In genomic region chr5:151592855-151593408, GRCh38 we compare ENCODE assay signal across 11 cellular contexts. TPM values are rescaled to one million over a fixed set of nuclear protein-coding genes. Genes with fewer than 3 reads are reported as not detected.
DNase-seq lines count a peak whose midpoint lies in the region; ATAC-seq, FAIRE-seq and TF ChIP-seq lines count a peak whose summit lies in the region.
"Had no signal": no experiment of that assay in that cellular context is flagged by ENCODE, and none has a peak within 500 bp of the region (broad histone marks: within the 10 kb centered on the region; RNA-seq: fewer than 3 reads in every experiment).

No MANE protein-coding gene starts in this region.

- no peak overlapping the region for H4K8ac ChIP-seq in neuronal stem cell (ENCODE audit: low read depth, low read length)

- no peak for TF ChIP-seq RAD21 in Ishikawa (IDR thresholded peaks at IDR 0.05; ENCODE audit: low read depth)

- no peak overlapping the region for H2AK5ac ChIP-seq in neuronal stem cell (ENCODE audit: low read depth, low read length)

- H3K9ac ChIP-seq in neuronal stem cell (ENCODE audit: low read depth, low read length, poor library complexity) = no peak overlapping the region

- peaks cover 30% of the 10 kb centered on the region for H3K27me3 Mint-ChIP-seq in progenitor cell of endocrine pancreas

- ATAC-seq in GM21529 (IDR thresholded peaks at IDR 0.05; ENCODE audit: unreplicated experiment) = peak; percentile 72
- ATAC-seq: K562 had no signal

- no peak overlapping the region for H3K27ac Mint-ChIP-seq in progenitor cell of endocrine pancreas

- H3K4me1 ChIP-seq in neuronal stem cell (ENCODE audit: control insufficient read depth in 2 of 2, insufficient read depth in 1 of 2, low read depth in 1 of 2, low read length in 2 of 2) = peaks cover 2 to 21% of the 10 kb centered on the region in 2 donors
- H3K4me1 ChIP-seq in effector memory CD4-positive, alpha-beta T cell (ENCODE audit: control insufficient read depth, insufficient read depth, low read length, poor library complexity, severe bottlenecking) = no peaks in the 10 kb centered on the region

- peaks cover 19% of the 10 kb centered on the region for H3K4me1 Mint-ChIP-seq in progenitor cell of endocrine pancreas (ENCODE audit: low read depth)

- no peak overlapping the region for H3K23ac ChIP-seq in neuronal stem cell (ENCODE audit: low read depth, low read length, poor library complexity)

- H2AFZ ChIP-seq in neuronal stem cell (ENCODE audit: low read length) = no peak overlapping the region

- no peak overlapping the region for H3K4ac ChIP-seq in neuronal stem cell (ENCODE audit: low read length)

- H2BK15ac ChIP-seq in neuronal stem cell (ENCODE audit: low read length) = no peak overlapping the region

- no peak overlapping the region for H2BK5ac ChIP-seq in neuronal stem cell (ENCODE audit: low read length)

- no peaks in the 10 kb centered on the region for H3K9me3 ChIP-seq in neuronal stem cell (replicated peaks in 1 of 2; ENCODE audit: control insufficient read depth in 2 of 2, insufficient read depth in 1 of 2, low read depth in 1 of 2, low read length in 2 of 2)
- no peaks in the 10 kb centered on the region for H3K9me3 ChIP-seq in effector memory CD4-positive, alpha-beta T cell (ENCODE audit: control insufficient read depth, low read length)

- H2BK12ac ChIP-seq in neuronal stem cell (ENCODE audit: low read length) = no peak overlapping the region

- H3K4me2 ChIP-seq in neuronal stem cell (ENCODE audit: insufficient read depth, low read length, poor library complexity, severe bottlenecking) = no peak overlapping the region

- TF ChIP-seq CTCF in progenitor cell of endocrine pancreas (IDR thresholded peaks at IDR 0.05; ENCODE audit: unreplicated experiment) = no peak

- H3K9me3 Mint-ChIP-seq in progenitor cell of endocrine pancreas (ENCODE audit: low read depth) = no peaks in the 10 kb centered on the region

- H3K36me3 ChIP-seq in neuronal stem cell (replicated peaks in 1 of 2; ENCODE audit: control insufficient read depth in 2 of 2, insufficient read depth in 2 of 2, low read length in 2 of 2) = no peaks in the 10 kb centered on the region
- H3K36me3 ChIP-seq in effector memory CD4-positive, alpha-beta T cell (ENCODE audit: control insufficient read depth, insufficient read depth, low read length) = no peaks in the 10 kb centered on the region

- no CpG with 5 or more reads among the region's 10 CpGs for WGBS in neuronal stem cell (ENCODE audit: extremely low coverage in 2 of 2, insufficient read length in 2 of 2, insufficient replicate concordance in 1 of 2), 2 donors

- no peak overlapping the region for H2BK120ac ChIP-seq in neuronal stem cell (ENCODE audit: low read depth, low read length)

- DNase-seq in GM18507 (ENCODE audit: extremely low spot score, insufficient read length, low read depth) (no peak), neuronal stem cell (ENCODE audit: low spot score) (no peak), progenitor cell of endocrine pancreas (ENCODE audit: low spot score, unreplicated experiment) (no peak), NCI-H1048 (lab: John Stamatoyannopoulos, UW) (no peak), NCI-H1092 treated with DMSO at 0.1 percent for 48 hours (lab: John Stamatoyannopoulos, UW) (no peak)
- DNase-seq in effector memory CD4-positive, alpha-beta T cell = no peak
- DNase-seq: DMS79 treated with DMSO at 0.1 percent for 48 hours had no signal

- peak; percentile 76 for FAIRE-seq in GM18507 (lab: Jason Lieb, UNC)
- FAIRE-seq: K562 had no signal

- peak overlapping the region; percentile 63 for H3K18ac ChIP-seq in neuronal stem cell (ENCODE audit: low read length)

- H3K14ac ChIP-seq in neuronal stem cell (ENCODE audit: low read length) = no peak overlapping the region

- no peak overlapping the region for H4K91ac ChIP-seq in neuronal stem cell (ENCODE audit: low read depth, low read length, poor library complexity)

- peaks cover 0 to 49% (median 0%) of the 10 kb centered on the region in 3 experiments for H3K27me3 ChIP-seq in neuronal stem cell (ENCODE audit: control insufficient read depth in 3 of 3, insufficient read depth in 3 of 3, low read depth in 1 of 3, low read length in 3 of 3)
- H3K27me3 ChIP-seq in effector memory CD4-positive, alpha-beta T cell (replicated peaks; ENCODE audit: control insufficient read depth, insufficient read depth, low read length, poor library complexity, severe bottlenecking) = no peaks in the 10 kb centered on the region

- TF ChIP-seq EP300 in Ishikawa (IDR thresholded peaks at IDR 0.05; ENCODE audit: borderline replicate concordance) = peak; percentile 91

- H3K79me1 ChIP-seq in neuronal stem cell (ENCODE audit: low read depth, low read length) = no peaks in the 10 kb centered on the region

- no peak overlapping the region for H3K27ac ChIP-seq in neuronal stem cell (replicated peaks; ENCODE audit: low read length)
- no peak overlapping the region for H3K27ac ChIP-seq in effector memory CD4-positive, alpha-beta T cell (ENCODE audit: insufficient read depth, low read length, poor library complexity, severe bottlenecking)

- no peak overlapping the region for H3K4me3 ChIP-seq in neuronal stem cell (ENCODE audit: low read length in 2 of 2)
- no peak overlapping the region for H3K4me3 ChIP-seq in effector memory CD4-positive, alpha-beta T cell (ENCODE audit: insufficient read depth, low read depth, low read length, poor library complexity, severe bottlenecking)
- H3K4me3 ChIP-seq: K562 had no signal

- H3K4me3 Mint-ChIP-seq in progenitor cell of endocrine pancreas (ENCODE audit: low read depth) = no peak overlapping the region

- no peaks in the 10 kb centered on the region for H3K36me3 Mint-ChIP-seq in progenitor cell of endocrine pancreas (ENCODE audit: insufficient read depth)

TF ChIP-seq in Ishikawa, 13 proteins besides CTCF, POLR2A, EP300 and RAD21:
- TF ChIP-seq TEAD4 (IDR thresholded peaks at IDR 0.05) (peak; percentile 63), TCF12 (IDR thresholded peaks at IDR 0.05; ENCODE audit: low read depth) (peak; percentile 88), FOXM1 (IDR thresholded peaks at IDR 0.05; ENCODE audit: borderline replicate concordance, low read depth) (peak; percentile 69), EGR1 (IDR thresholded peaks at IDR 0.05) (no peak), CEBPB (IDR thresholded peaks at IDR 0.05) (peak; percentile 70), MAX (IDR thresholded peaks at IDR 0.05) (no peak; the same call in 1 of the 2 replicates), USF1 (IDR thresholded peaks at IDR 0.05) (peak; percentile 78), NFIC (IDR thresholded peaks at IDR 0.05) (peak; percentile 81)

RNA-seq across cellular contexts. Expression of gene FAT2, which starts 1.8 kb away (rescaled TPM):
- polyA plus RNA-seq in neuronal stem cell (2013, experiment 1 of 2) = 0.07 TPM
- 0.03 TPM for polyA plus RNA-seq in neuronal stem cell (2013, experiment 2 of 2)
- 0.05 and 0.07 TPM in 2 replicates for total RNA-seq in progenitor cell of endocrine pancreas
- total RNA-seq: dermis microvascular lymphatic vessel endothelial cell, K562 had no signal
- polyA plus RNA-seq: K562 had no signal
